In genomic region chr16:83682858-83683235, GRCh38 we compare ENCODE assay signal across 1 cellular context.
TF ChIP-seq lines count a peak whose summit lies in the region.

No MANE protein-coding gene starts in this region.

TF ChIP-seq in H1, 55 proteins besides CTCF, POLR2A, EP300 and RAD21 (continued from another document):
- TF ChIP-seq, protein P1, sequence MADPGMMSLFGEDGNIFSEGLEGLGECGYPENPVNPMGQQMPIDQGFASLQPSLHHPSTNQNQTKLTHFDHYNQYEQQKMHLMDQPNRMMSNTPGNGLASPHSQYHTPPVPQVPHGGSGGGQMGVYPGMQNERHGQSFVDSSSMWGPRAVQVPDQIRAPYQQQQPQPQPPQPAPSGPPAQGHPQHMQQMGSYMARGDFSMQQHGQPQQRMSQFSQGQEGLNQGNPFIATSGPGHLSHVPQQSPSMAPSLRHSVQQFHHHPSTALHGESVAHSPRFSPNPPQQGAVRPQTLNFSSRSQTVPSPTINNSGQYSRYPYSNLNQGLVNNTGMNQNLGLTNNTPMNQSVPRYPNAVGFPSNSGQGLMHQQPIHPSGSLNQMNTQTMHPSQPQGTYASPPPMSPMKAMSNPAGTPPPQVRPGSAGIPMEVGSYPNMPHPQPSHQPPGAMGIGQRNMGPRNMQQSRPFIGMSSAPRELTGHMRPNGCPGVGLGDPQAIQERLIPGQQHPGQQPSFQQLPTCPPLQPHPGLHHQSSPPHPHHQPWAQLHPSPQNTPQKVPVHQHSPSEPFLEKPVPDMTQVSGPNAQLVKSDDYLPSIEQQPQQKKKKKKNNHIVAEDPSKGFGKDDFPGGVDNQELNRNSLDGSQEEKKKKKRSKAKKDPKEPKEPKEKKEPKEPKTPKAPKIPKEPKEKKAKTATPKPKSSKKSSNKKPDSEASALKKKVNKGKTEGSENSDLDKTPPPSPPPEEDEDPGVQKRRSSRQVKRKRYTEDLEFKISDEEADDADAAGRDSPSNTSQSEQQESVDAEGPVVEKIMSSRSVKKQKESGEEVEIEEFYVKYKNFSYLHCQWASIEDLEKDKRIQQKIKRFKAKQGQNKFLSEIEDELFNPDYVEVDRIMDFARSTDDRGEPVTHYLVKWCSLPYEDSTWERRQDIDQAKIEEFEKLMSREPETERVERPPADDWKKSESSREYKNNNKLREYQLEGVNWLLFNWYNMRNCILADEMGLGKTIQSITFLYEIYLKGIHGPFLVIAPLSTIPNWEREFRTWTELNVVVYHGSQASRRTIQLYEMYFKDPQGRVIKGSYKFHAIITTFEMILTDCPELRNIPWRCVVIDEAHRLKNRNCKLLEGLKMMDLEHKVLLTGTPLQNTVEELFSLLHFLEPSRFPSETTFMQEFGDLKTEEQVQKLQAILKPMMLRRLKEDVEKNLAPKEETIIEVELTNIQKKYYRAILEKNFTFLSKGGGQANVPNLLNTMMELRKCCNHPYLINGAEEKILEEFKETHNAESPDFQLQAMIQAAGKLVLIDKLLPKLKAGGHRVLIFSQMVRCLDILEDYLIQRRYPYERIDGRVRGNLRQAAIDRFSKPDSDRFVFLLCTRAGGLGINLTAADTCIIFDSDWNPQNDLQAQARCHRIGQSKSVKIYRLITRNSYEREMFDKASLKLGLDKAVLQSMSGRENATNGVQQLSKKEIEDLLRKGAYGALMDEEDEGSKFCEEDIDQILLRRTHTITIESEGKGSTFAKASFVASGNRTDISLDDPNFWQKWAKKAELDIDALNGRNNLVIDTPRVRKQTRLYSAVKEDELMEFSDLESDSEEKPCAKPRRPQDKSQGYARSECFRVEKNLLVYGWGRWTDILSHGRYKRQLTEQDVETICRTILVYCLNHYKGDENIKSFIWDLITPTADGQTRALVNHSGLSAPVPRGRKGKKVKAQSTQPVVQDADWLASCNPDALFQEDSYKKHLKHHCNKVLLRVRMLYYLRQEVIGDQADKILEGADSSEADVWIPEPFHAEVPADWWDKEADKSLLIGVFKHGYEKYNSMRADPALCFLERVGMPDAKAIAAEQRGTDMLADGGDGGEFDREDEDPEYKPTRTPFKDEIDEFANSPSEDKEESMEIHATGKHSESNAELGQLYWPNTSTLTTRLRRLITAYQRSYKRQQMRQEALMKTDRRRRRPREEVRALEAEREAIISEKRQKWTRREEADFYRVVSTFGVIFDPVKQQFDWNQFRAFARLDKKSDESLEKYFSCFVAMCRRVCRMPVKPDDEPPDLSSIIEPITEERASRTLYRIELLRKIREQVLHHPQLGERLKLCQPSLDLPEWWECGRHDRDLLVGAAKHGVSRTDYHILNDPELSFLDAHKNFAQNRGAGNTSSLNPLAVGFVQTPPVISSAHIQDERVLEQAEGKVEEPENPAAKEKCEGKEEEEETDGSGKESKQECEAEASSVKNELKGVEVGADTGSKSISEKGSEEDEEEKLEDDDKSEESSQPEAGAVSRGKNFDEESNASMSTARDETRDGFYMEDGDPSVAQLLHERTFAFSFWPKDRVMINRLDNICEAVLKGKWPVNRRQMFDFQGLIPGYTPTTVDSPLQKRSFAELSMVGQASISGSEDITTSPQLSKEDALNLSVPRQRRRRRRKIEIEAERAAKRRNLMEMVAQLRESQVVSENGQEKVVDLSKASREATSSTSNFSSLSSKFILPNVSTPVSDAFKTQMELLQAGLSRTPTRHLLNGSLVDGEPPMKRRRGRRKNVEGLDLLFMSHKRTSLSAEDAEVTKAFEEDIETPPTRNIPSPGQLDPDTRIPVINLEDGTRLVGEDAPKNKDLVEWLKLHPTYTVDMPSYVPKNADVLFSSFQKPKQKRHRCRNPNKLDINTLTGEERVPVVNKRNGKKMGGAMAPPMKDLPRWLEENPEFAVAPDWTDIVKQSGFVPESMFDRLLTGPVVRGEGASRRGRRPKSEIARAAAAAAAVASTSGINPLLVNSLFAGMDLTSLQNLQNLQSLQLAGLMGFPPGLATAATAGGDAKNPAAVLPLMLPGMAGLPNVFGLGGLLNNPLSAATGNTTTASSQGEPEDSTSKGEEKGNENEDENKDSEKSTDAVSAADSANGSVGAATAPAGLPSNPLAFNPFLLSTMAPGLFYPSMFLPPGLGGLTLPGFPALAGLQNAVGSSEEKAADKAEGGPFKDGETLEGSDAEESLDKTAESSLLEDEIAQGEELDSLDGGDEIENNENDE (IDR thresholded peaks at IDR 0.05; ENCODE audit: insufficient replicate concordance, low read length), result no peak
- no peak for TF ChIP-seq SP2 (IDR thresholded peaks at IDR 0.05; ENCODE audit: low read length)
